Comparison of ENCODE assay signal across 6 cellular contexts in genomic region chr6:78995346-78995745, GRCh38.
"Had no signal": no experiment of that assay in that cellular context is flagged by ENCODE, and none has a peak within 500 bp of the region (broad histone marks: within the 10 kb centered on the region; RNA-seq: fewer than 3 reads in every experiment).

No MANE protein-coding gene starts in this region.

- H3K4me3 ChIP-seq: GM23248, HAP-1 had no signal

- DNase-seq: GOT3, H7, HFFc6 had no signal

- H3K27ac ChIP-seq: GM23248 had no signal

- H3K9me3 ChIP-seq: HAP-1 had no signal

- H3K4me1 ChIP-seq: HAP-1 had no signal

- ATAC-seq: HCT116 had no signal

- H3K9ac ChIP-seq: GM23248 had no signal

- H2AFZ ChIP-seq: GM23248 had no signal
